In genomic region chr14:35291709-35292050, GRCh38 we compare ENCODE assay signal across 8 cellular contexts. TPM values are rescaled to one million over a fixed set of nuclear protein-coding genes. Genes with fewer than 3 reads are reported as not detected.
DNase-seq lines count a peak whose midpoint lies in the region; ATAC-seq and TF ChIP-seq lines count a peak whose summit lies in the region.
"Not testable (repeated sequence)": the region's sequence is repeated elsewhere in the genome, so short reads cannot be mapped to it uniquely, and the experiment has no call there.

No MANE protein-coding gene starts in this region.

- WGBS in mammary epithelial cell (ENCODE audit: low coverage, missing lambda C conversion rate), result 3% methylated on average over 11 of the region's 11 CpGs
- no CpG with 5 or more reads among the region's 11 CpGs for WGBS in trophoblast cell (ENCODE audit: extremely low coverage, insufficient coverage, insufficient read length)
- WGBS in tibial nerve, 2 donors, result 1 to 4% methylated on average over 11 of the region's 11 CpGs

- H3K27me3 Mint-ChIP-seq in activated CD4-positive, alpha-beta memory T cell treated with anti-CD3 and anti-CD28 coated beads, Interleukin-2, amount 10 ng/mL, durations not matched to agents 7 days and 5 days, result not testable (repeated sequence)

- not testable (repeated sequence) for H3K14ac ChIP-seq in trophoblast cell (ENCODE audit: low read length)

- peaks cover 20% of the 10 kb centered on the region for H3K36me3 Mint-ChIP-seq in activated CD4-positive, alpha-beta memory T cell treated with anti-CD3 and anti-CD28 coated beads, Interleukin-2, amount 10 ng/mL, durations not matched to agents 7 days and 5 days (ENCODE audit: low read depth)

- not testable (repeated sequence) for BruUV-seq in mammary epithelial cell (replicated peaks; lab: Mats Ljungman, UMichigan)

- peaks cover 14% of the 10 kb centered on the region for H4K20me1 ChIP-seq in DOHH2 (ENCODE audit: control insufficient read depth, insufficient read depth, low read depth, low read length)
- H4K20me1 ChIP-seq in MM.1S (ENCODE audit: insufficient read depth, low read length); mammary epithelial cell (ENCODE audit: insufficient read depth, low read length): not testable (repeated sequence)

- H3K9ac ChIP-seq in MM.1S (ENCODE audit: low read length), result peak overlapping the region; percentile 66; the same call in 1 of the 2 replicates
- H3K9ac ChIP-seq in mammary epithelial cell (ENCODE audit: insufficient read depth, low read length), result peak overlapping the region; percentile 87
- H3K9ac ChIP-seq in trophoblast cell (ENCODE audit: low read length), result peak overlapping the region; percentile 60

- H4K8ac ChIP-seq in trophoblast cell (ENCODE audit: low read depth, low read length), result peak overlapping the region; percentile 76

- not testable (repeated sequence) for H3K79me1 ChIP-seq in trophoblast cell (ENCODE audit: low read length)

- H2BK12ac ChIP-seq in trophoblast cell (ENCODE audit: low read length), result not testable (repeated sequence)

- H2BK5ac ChIP-seq in trophoblast cell (ENCODE audit: low read depth, low read length, poor library complexity), result not testable (repeated sequence)

- H3K27ac Mint-ChIP-seq in activated CD4-positive, alpha-beta memory T cell treated with anti-CD3 and anti-CD28 coated beads, Interleukin-2, amount 10 ng/mL, durations not matched to agents 7 days and 5 days, result peak overlapping the region; percentile 92

- H3K18ac ChIP-seq in trophoblast cell (ENCODE audit: low read length), result not testable (repeated sequence)

- H3K4me3 ChIP-seq in DOHH2 (ENCODE audit: low read length) (peak overlapping the region; percentile 92), MM.1S (ENCODE audit: low read length) (peak overlapping the region; percentile 91), mammary epithelial cell (replicated peaks in 1 of 3; ENCODE audit: insufficient read depth in 1 of 3, low read depth in 2 of 3, low read length in 3 of 3) (peak overlapping the region; percentile 52 to 86 (median 70)), fibroblast of villous mesenchyme (ENCODE audit: low read depth, low read length) (peak overlapping the region; percentile 88), lower lobe of right lung (peak overlapping the region; percentile 90), trophoblast cell (ENCODE audit: low read depth, low read length) (peak overlapping the region; percentile 58), tibial nerve (peak overlapping the region; percentile 49 to 90 (median 72))

- H2AK5ac ChIP-seq in trophoblast cell (ENCODE audit: low read length), result not testable (repeated sequence)

- not testable (repeated sequence) for ATAC-seq in lower lobe of right lung

- H3K23ac ChIP-seq in trophoblast cell (ENCODE audit: low read length), result not testable (repeated sequence)

- POLR2A ChIA-PET in activated CD4-positive, alpha-beta memory T cell treated with anti-CD3 and anti-CD28 coated beads, Interleukin-2, amount 10 ng/mL, durations not matched to agents 7 days and 5 days (lab: Charles Lee), result interaction anchor here (0.6 to 7.4 kb wide), 28 partner anchors 9 to 661 kb away, joined by 3 to 155 read pairs (median 6); partner anchors contain the start of genes FAM177A1, NFKBIA, PPP2R3C and PRORP

- H3K4me1 Mint-ChIP-seq in activated CD4-positive, alpha-beta memory T cell treated with anti-CD3 and anti-CD28 coated beads, Interleukin-2, amount 10 ng/mL, durations not matched to agents 7 days and 5 days, result peaks cover 44% of the 10 kb centered on the region

- peak overlapping the region; percentile 39 for H4K12ac ChIP-seq in trophoblast cell (ENCODE audit: low read depth, low read length)

- H3F3A ChIP-seq in DOHH2 (ENCODE audit: control insufficient read depth, insufficient read depth), result peaks cover 25% of the 10 kb centered on the region
- not testable (repeated sequence) for H3F3A ChIP-seq in MM.1S (ENCODE audit: insufficient read depth, low read length)

- H3K4me3 Mint-ChIP-seq in activated CD4-positive, alpha-beta memory T cell treated with anti-CD3 and anti-CD28 coated beads, Interleukin-2, amount 10 ng/mL, durations not matched to agents 7 days and 5 days, result peak overlapping the region; percentile 96

- H2AFZ ChIP-seq in MM.1S (ENCODE audit: low read length), result 0 out of 2 replicates have a peak overlapping the region, but pooled peaks have one; percentile 31
- H2AFZ ChIP-seq in mammary epithelial cell (ENCODE audit: low read depth, low read length), result peak overlapping the region; percentile 95
- H2AFZ ChIP-seq in trophoblast cell (ENCODE audit: insufficient read depth, low read length, poor library complexity), result peak overlapping the region; percentile 72

- intact Hi-C loops in mammary epithelial cell (cut with micrococcal nuclease), result loop anchor here (1.0 to 5.0 kb wide), 4 partner anchors 112 to 244 kb away; partner anchors contain the start of genes FAM177A1 and PRORP
- intact Hi-C loops in lower lobe of right lung (cut with DNase I), result not testable (repeated sequence)

- peaks cover 46% of the 10 kb centered on the region for H3K36me3 ChIP-seq in DOHH2 (ENCODE audit: control insufficient read depth, low read length)
- H3K36me3 ChIP-seq in MM.1S (replicated peaks; ENCODE audit: insufficient read depth, low read length); mammary epithelial cell (ENCODE audit: insufficient read depth, low read length); lower lobe of right lung; trophoblast cell (ENCODE audit: control insufficient read depth in 1 of 2, insufficient read depth in 2 of 2, low read length in 2 of 2); tibial nerve: not testable (repeated sequence)

- H3K9me2 ChIP-seq in DOHH2 (replicated peaks; ENCODE audit: control insufficient read depth, low read length); MM.1S (replicated peaks; ENCODE audit: insufficient read depth, low read length): not testable (repeated sequence)

- H3K9me3 ChIP-seq in DOHH2 (ENCODE audit: control insufficient read depth, insufficient read depth, low read length); MM.1S (replicated peaks; ENCODE audit: insufficient read depth, low read length); mammary epithelial cell (replicated peaks; ENCODE audit: insufficient read depth, low read length); lower lobe of right lung; trophoblast cell (ENCODE audit: insufficient read depth, low read depth, low read length); tibial nerve: not testable (repeated sequence)

- H3K9me3 Mint-ChIP-seq in activated CD4-positive, alpha-beta memory T cell treated with anti-CD3 and anti-CD28 coated beads, Interleukin-2, amount 10 ng/mL, durations not matched to agents 7 days and 5 days, result not testable (repeated sequence)

- H3K27ac ChIP-seq in DOHH2 (ENCODE audit: low read depth, low read length) (peak overlapping the region; percentile 98), MM.1S (ENCODE audit: low read length) (peak overlapping the region; percentile 89), mammary epithelial cell (ENCODE audit: insufficient read depth, low read depth, low read length) (peak overlapping the region; percentile 84), lower lobe of right lung (peak overlapping the region; percentile 91), trophoblast cell (ENCODE audit: low read depth, low read length) (peak overlapping the region; percentile 48), tibial nerve (peak overlapping the region; percentile 19 to 92 (median 76))

- not testable (repeated sequence) for H3K27me3 ChIP-seq in DOHH2 (ENCODE audit: control insufficient read depth, low read length); MM.1S (replicated peaks; ENCODE audit: insufficient read depth, low read length); mammary epithelial cell (ENCODE audit: insufficient read depth, low read length); lower lobe of right lung (ENCODE audit: low read depth); trophoblast cell (ENCODE audit: insufficient read depth, low read length); tibial nerve

- in situ Hi-C loops in mammary epithelial cell (cut with MboI; ENCODE audit: low sequenced_read_pairs in 2 of 2), result loop anchor here in 1 of 2 donors (10.0 kb wide), 1 partner anchor 113 kb away; the partner anchor contains the start of gene NFKBIA

- peaks cover 67% of the 10 kb centered on the region for H3K4me1 ChIP-seq in DOHH2 (ENCODE audit: control insufficient read depth, low read length)
- not testable (repeated sequence) for H3K4me1 ChIP-seq in MM.1S (ENCODE audit: low read length); trophoblast cell (ENCODE audit: control insufficient read depth in 1 of 2, insufficient read depth in 2 of 2, low read length in 2 of 2)
- peaks cover 14% of the 10 kb centered on the region for H3K4me1 ChIP-seq in mammary epithelial cell (ENCODE audit: insufficient read depth, low read length)
- peaks cover 52% of the 10 kb centered on the region for H3K4me1 ChIP-seq in lower lobe of right lung
- H3K4me1 ChIP-seq in tibial nerve, result peaks cover 0 to 61% (median 27%) of the 10 kb centered on the region in 4 donors

- not testable (repeated sequence) for H3K4ac ChIP-seq in trophoblast cell (ENCODE audit: low read depth, low read length)

- peak overlapping the region; percentile 7 for H2BK120ac ChIP-seq in trophoblast cell (ENCODE audit: insufficient read depth, low read length, poor library complexity)

- H3K4me2 ChIP-seq in DOHH2 (ENCODE audit: low read length) (peak overlapping the region; percentile 89), MM.1S (ENCODE audit: low read depth, low read length) (peak overlapping the region; percentile 69), mammary epithelial cell (ENCODE audit: insufficient read depth, low read depth, low read length) (peak overlapping the region; percentile 91), trophoblast cell (ENCODE audit: low read length) (peak overlapping the region; percentile 98)

- peaks cover 45% of the 10 kb centered on the region for H3K79me2 ChIP-seq in DOHH2 (ENCODE audit: control insufficient read depth, low read length)
- H3K79me2 ChIP-seq in MM.1S (ENCODE audit: low read length), result peaks cover 45% of the 10 kb centered on the region
- H3K79me2 ChIP-seq in mammary epithelial cell (ENCODE audit: insufficient read depth, low read length), result peaks cover 45% of the 10 kb centered on the region
- H3K79me2 ChIP-seq in trophoblast cell (ENCODE audit: control insufficient read depth, insufficient read depth, low read length, poor library complexity), result peaks cover 13% of the 10 kb centered on the region

- CTCF ChIA-PET in activated CD4-positive, alpha-beta memory T cell treated with anti-CD3 and anti-CD28 coated beads, Interleukin-2, amount 10 ng/mL, durations not matched to agents 7 days and 5 days (lab: Charles Lee), result interaction anchor here (0.7 to 3.1 kb wide), 10 partner anchors 9 to 170 kb away, joined by 3 to 36 read pairs (median 4); partner anchors contain the start of genes NFKBIA and PPP2R3C
- CTCF ChIA-PET in mammary epithelial cell (lab: Charles Lee; ENCODE audit: low non-redundant PET), result interaction anchor here (0.7 kb wide), 1 partner anchor 77 kb away, joined by 3 read pairs; no protein-coding TSS in a partner anchor

- TF ChIP-seq POLR2A in tibial nerve (IDR thresholded peaks at IDR 0.05), result not testable (repeated sequence)

- peak overlapping the region; percentile 35 for H4K91ac ChIP-seq in trophoblast cell (ENCODE audit: low read depth, low read length)

- not testable (repeated sequence) for DNase-seq in MM.1S; activated CD4-positive, alpha-beta memory T cell treated with anti-CD3 and anti-CD28 coated beads, Interleukin-2, amount 10 ng/mL, durations not matched to agents 7 days and 5 days; mammary epithelial cell; fibroblast of villous mesenchyme (ENCODE audit: low read depth); lower lobe of right lung; trophoblast cell; tibial nerve (ENCODE audit: low spot score in 2 of 2)

- not testable (repeated sequence) for TF ChIP-seq EP300 in tibial nerve (IDR thresholded peaks at IDR 0.05)

- not testable (repeated sequence) for TF ChIP-seq CTCF in DOHH2 (IDR thresholded peaks at IDR 0.05; ENCODE audit: low read depth, low read length, poor library complexity, severe bottlenecking); MM.1S (IDR thresholded peaks at IDR 0.05; ENCODE audit: low read length); mammary epithelial cell (conservative IDR thresholded peaks at IDR 0.05 in 1 of 2, IDR thresholded peaks at IDR 0.05 in 1 of 2; ENCODE audit: extremely low read depth in 1 of 2, insufficient read depth in 1 of 2, low read depth in 1 of 2, low read length in 2 of 2); fibroblast of villous mesenchyme (IDR thresholded peaks at IDR 0.05; ENCODE audit: insufficient read depth, low read depth, low read length); lower lobe of right lung (IDR thresholded peaks at IDR 0.05); tibial nerve (IDR thresholded peaks at IDR 0.05)

- dilution Hi-C loops in mammary epithelial cell (cut with HindIII; ENCODE audit: low sequenced_read_pairs), result not testable (repeated sequence)

RNA-seq across cellular contexts. Expression of gene PSMA6, which starts 0.5 kb away (rescaled TPM):
- total RNA-seq in activated CD4-positive, alpha-beta memory T cell treated with anti-CD3 and anti-CD28 coated beads, Interleukin-2, amount 10 ng/mL, durations not matched to agents 7 days and 5 days, result 100 to 1,000 TPM; 235 to 242 TPM
- total RNA-seq in mammary epithelial cell (100 to 1,000 TPM; 128 to 181 TPM), fibroblast of villous mesenchyme (217 and 256 TPM in 2 replicates), lower lobe of right lung (159 TPM), tibial nerve (100 to 1,000 TPM in 1 of 4 donors, 10 to 100 TPM in 3; 65.3 to 129 (median 87.7) TPM)
- polyA plus RNA-seq in mammary epithelial cell, result 193 TPM
- polyA minus RNA-seq in mammary epithelial cell, result 165 TPM
- 454 and 493 TPM in 2 replicates for polyA plus RNA-seq in trophoblast cell (2013)

Comparison
In these comparisons a context has a peak if more than half of its experiments do, and no peak if none do; other contexts are left out.
1. H3K27ac ChIP-seq: peak in every context shown above with its lines; median percentile 98 in DOHH2; 91 in lower lobe of right lung; 89 in MM.1S; 84 in mammary epithelial cell; 76 in tibial nerve; 48 in trophoblast cell.
2. H2AFZ ChIP-seq: peak in every context shown above with its lines; median percentile 95 in mammary epithelial cell; 72 in trophoblast cell; 31 in MM.1S.